8 cellular contexts compared by ENCODE assay signal in the genomic region with DNA sequence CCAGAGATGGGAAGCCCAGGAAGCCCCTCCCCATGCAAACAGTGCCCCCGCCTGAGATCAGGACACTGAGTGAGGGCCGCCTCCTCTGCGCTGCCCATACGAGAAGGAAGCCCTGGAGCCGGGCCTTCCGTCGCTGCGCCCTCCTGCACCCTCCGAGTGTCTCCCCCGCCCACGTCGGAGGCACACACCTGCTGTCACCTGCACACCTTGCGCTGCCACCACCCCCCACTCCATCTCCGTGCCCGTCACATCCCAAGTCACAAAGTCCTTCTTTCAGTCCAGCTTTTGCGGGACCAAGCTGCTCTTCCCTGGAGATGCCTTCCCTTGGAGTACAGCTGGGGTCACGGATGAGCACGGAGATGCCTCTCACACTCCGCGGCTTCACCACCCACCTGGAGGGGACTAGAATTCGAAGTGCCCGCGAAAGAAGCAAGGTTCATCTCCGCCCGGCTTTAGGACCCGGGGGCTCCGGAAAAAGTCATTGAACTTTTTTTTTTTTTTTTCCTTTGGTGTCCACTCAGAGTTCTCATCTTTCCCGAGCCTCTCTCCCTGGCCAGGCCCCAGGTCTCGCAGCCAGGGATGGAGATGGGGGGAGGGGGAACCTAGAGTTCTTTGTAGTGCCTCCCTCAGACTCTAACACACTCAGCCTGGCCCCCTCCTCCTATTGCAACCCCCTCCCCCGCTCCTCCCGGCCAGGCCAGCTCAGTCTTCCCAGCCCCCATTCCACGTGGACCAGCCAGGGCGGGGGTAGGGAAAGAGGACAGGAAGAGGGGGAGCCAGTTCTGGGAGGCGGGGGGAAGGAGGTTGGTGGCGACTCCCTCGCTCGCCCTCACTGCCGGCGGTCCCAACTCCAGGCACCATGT. TPM values are rescaled to one million over a fixed set of nuclear protein-coding genes. Genes with fewer than 3 reads are reported as not detected.
DNase-seq lines count a peak whose midpoint lies in the region; ATAC-seq and TF ChIP-seq lines count a peak whose summit lies in the region.

A gene with protein sequence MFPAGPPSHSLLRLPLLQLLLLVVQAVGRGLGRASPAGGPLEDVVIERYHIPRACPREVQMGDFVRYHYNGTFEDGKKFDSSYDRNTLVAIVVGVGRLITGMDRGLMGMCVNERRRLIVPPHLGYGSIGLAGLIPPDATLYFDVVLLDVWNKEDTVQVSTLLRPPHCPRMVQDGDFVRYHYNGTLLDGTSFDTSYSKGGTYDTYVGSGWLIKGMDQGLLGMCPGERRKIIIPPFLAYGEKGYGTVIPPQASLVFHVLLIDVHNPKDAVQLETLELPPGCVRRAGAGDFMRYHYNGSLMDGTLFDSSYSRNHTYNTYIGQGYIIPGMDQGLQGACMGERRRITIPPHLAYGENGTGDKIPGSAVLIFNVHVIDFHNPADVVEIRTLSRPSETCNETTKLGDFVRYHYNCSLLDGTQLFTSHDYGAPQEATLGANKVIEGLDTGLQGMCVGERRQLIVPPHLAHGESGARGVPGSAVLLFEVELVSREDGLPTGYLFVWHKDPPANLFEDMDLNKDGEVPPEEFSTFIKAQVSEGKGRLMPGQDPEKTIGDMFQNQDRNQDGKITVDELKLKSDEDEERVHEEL (plus strand): TSS at position 829 of the 863 bp plus-strand sequence. CDS start 31 bp downstream, at position 860.

- H2BK5ac ChIP-seq in mesenchymal stem cell (ENCODE audit: low read depth, low read length, poor library complexity, severe bottlenecking), result peak within 1 kb of the TSS; percentile 90

- peak; percentile 23 to 41 for ATAC-seq in stimulated activated naive B cell treated with anti-CD40 and anti-IgM and Interleukin-4, amounts not matched to agents 10 μg/mL and 1 μg/mL and 100 μg/mL, for 72 hours (replicated peaks)
- no peak for ATAC-seq in GM19397 (IDR thresholded peaks at IDR 0.05; ENCODE audit: unreplicated experiment)

- H3K9ac ChIP-seq in mesenchymal stem cell (ENCODE audit: low read length), result peak within 1 kb of the TSS; percentile 95

- no peak for DNase-seq in AG09309 (ENCODE audit: low read depth)
- peak; percentile 75 for DNase-seq in GM20000 (ENCODE audit: low spot score)
- peak; percentile 78 for DNase-seq in NCI-H226
- DNase-seq in activated CD8-positive, alpha-beta memory T cell treated with anti-CD3 and anti-CD28 coated beads for 24 hours, result peak; percentile 77
- DNase-seq in epidermal melanocyte (ENCODE audit: insufficient read length, low spot score), result peak; percentile 94
- peak; percentile 95 for DNase-seq in mesenchymal stem cell
- DNase-seq in stimulated activated naive B cell treated with anti-CD40 and anti-IgM and Interleukin-4, amounts not matched to agents 10 μg/mL and 1 μg/mL and 100 μg/mL, for 72 hours, result peak; percentile 20

- peaks cover 30 to 32% of the 10 kb centered on the region in 2 experiments for H3K36me3 ChIP-seq in mesenchymal stem cell (ENCODE audit: control insufficient read depth in 1 of 2, insufficient read depth in 2 of 2, low read depth in 1 of 2, low read length in 2 of 2)

- WGBS in mesenchymal stem cell, result 0% methylated on average over 27 of the region's 39 CpGs

- TF ChIP-seq CTCF in AG09309 (IDR thresholded peaks at IDR 0.05; ENCODE audit: control insufficient read depth, insufficient read depth, low read depth, low read length, missing control alignments) (peak; percentile 1), GM20000 (IDR thresholded peaks at IDR 0.05; ENCODE audit: extremely low read depth, missing control alignments) (no peak)

- peak within 1 kb of the TSS; percentile 75 to 91 for H2BK12ac ChIP-seq in mesenchymal stem cell (ENCODE audit: low read length in 2 of 2)

- peak within 1 kb of the TSS; percentile 89 for H2BK120ac ChIP-seq in mesenchymal stem cell (ENCODE audit: low read depth, low read length)

- no peaks in the 10 kb centered on the region for H3K9me3 Mint-ChIP-seq in stimulated activated naive B cell treated with anti-CD40 and anti-IgM and Interleukin-4, amounts not matched to agents 10 μg/mL and 1 μg/mL and 100 μg/mL, for 72 hours

- H3K4me3 ChIP-seq in AG09309 (ENCODE audit: control insufficient read depth, low read depth, low read length), result peak within 1 kb of the TSS; percentile 97
- peak within 1 kb of the TSS; percentile 87 to 97 for H3K4me3 ChIP-seq in mesenchymal stem cell (ENCODE audit: insufficient read depth in 1 of 2, low read depth in 1 of 2, low read length in 2 of 2)

- peak within 1 kb of the TSS; percentile 84 for H3K4me2 ChIP-seq in mesenchymal stem cell (ENCODE audit: low read length, poor library complexity, severe bottlenecking)

- H3K9me3 ChIP-seq in mesenchymal stem cell (ENCODE audit: control insufficient read depth, low read length), result no peaks in the 10 kb centered on the region

- peaks cover 46% of the 10 kb centered on the region for H3K4me1 ChIP-seq in mesenchymal stem cell (ENCODE audit: control insufficient read depth, insufficient read depth, low read depth, low read length)

- H3K4ac ChIP-seq in mesenchymal stem cell (ENCODE audit: low read depth in 1 of 2, low read length in 2 of 2), result peak within 1 kb of the TSS; percentile 80 to 92

- H3K23ac ChIP-seq in mesenchymal stem cell (ENCODE audit: low read length in 2 of 2), result peak within 1 kb of the TSS in 1 of 2 experiments; percentile 91

- peak within 1 kb of the TSS; percentile 88 to 92 for H3K4me3 Mint-ChIP-seq in stimulated activated naive B cell treated with anti-CD40 and anti-IgM and Interleukin-4, amounts not matched to agents 10 μg/mL and 1 μg/mL and 100 μg/mL, for 72 hours

- H3K27me3 Mint-ChIP-seq in stimulated activated naive B cell treated with anti-CD40 and anti-IgM and Interleukin-4, amounts not matched to agents 10 μg/mL and 1 μg/mL and 100 μg/mL, for 72 hours, result peaks cover 20 to 33% of the 10 kb centered on the region in 2 donors

- H3K18ac ChIP-seq in mesenchymal stem cell (ENCODE audit: low read depth in 1 of 2, low read length in 2 of 2), result peak within 1 kb of the TSS; percentile 91 to 92

- H3K27ac ChIP-seq in mesenchymal stem cell (ENCODE audit: low read length, poor library complexity, severe bottlenecking), result peak within 1 kb of the TSS; percentile 94

- peak within 1 kb of the TSS; percentile 47 for H2AFZ ChIP-seq in mesenchymal stem cell (ENCODE audit: low read depth, low read length)

- peak within 1 kb of the TSS; percentile 0 to 94 for H3K14ac ChIP-seq in mesenchymal stem cell (ENCODE audit: low read length in 2 of 2)

- H2AK5ac ChIP-seq in mesenchymal stem cell (ENCODE audit: low read length, severe bottlenecking), result peak within 1 kb of the TSS; percentile 97

- H3K27ac Mint-ChIP-seq in stimulated activated naive B cell treated with anti-CD40 and anti-IgM and Interleukin-4, amounts not matched to agents 10 μg/mL and 1 μg/mL and 100 μg/mL, for 72 hours, result peak within 1 kb of the TSS; percentile 56

- H3K36me3 Mint-ChIP-seq in stimulated activated naive B cell treated with anti-CD40 and anti-IgM and Interleukin-4, amounts not matched to agents 10 μg/mL and 1 μg/mL and 100 μg/mL, for 72 hours, result no peaks in the 10 kb centered on the region

- H4K91ac ChIP-seq in mesenchymal stem cell (ENCODE audit: low read length), result peak within 1 kb of the TSS; percentile 92

- peaks cover 25% of the 10 kb centered on the region for H3K79me1 ChIP-seq in mesenchymal stem cell (replicated peaks; ENCODE audit: low read length, poor library complexity, severe bottlenecking)

- no peaks in the 10 kb centered on the region for H3K27me3 ChIP-seq in mesenchymal stem cell (ENCODE audit: control insufficient read depth in 1 of 2, insufficient read depth in 1 of 2, low read length in 2 of 2)

- H4K8ac ChIP-seq in mesenchymal stem cell (ENCODE audit: low read length), result peak within 1 kb of the TSS; percentile 75

- H3K4me1 Mint-ChIP-seq in stimulated activated naive B cell treated with anti-CD40 and anti-IgM and Interleukin-4, amounts not matched to agents 10 μg/mL and 1 μg/mL and 100 μg/mL, for 72 hours, result peaks cover 14 to 25% of the 10 kb centered on the region in 2 donors

- peak within 1 kb of the TSS; percentile 84 for H2BK15ac ChIP-seq in mesenchymal stem cell (ENCODE audit: low read depth, poor library complexity, severe bottlenecking)

RNA-seq across cellular contexts. Expression of the gene that starts here (rescaled TPM):
- polyA plus RNA-seq in mesenchymal stem cell (2013, experiment 1 of 2), result 641 TPM
- 626 TPM for polyA plus RNA-seq in mesenchymal stem cell (2013, experiment 2 of 2)
